ENCODE assay signal across 8 cellular contexts in genomic region chr22:43185860-43186261, GRCh38. TPM values are rescaled to one million over a fixed set of nuclear protein-coding genes. Genes with fewer than 3 reads are reported as not detected.
DNase-seq lines count a peak whose midpoint lies in the region; ATAC-seq and FAIRE-seq lines count a peak whose summit lies in the region.

No MANE protein-coding gene starts in this region.

- H3K27me3 Mint-ChIP-seq in activated T-cell treated with anti-CD3 and anti-CD28 coated beads, Interleukin-2, amount 50 U/mL, for 24 hours, result no peaks in the 10 kb centered on the region

- peaks cover 52% of the 10 kb centered on the region for H3K36me3 Mint-ChIP-seq in activated T-cell treated with anti-CD3 and anti-CD28 coated beads, Interleukin-2, amount 50 U/mL, for 24 hours (ENCODE audit: low read depth)

- peak overlapping the region; percentile 52 for H3K27ac Mint-ChIP-seq in activated T-cell treated with anti-CD3 and anti-CD28 coated beads, Interleukin-2, amount 50 U/mL, for 24 hours

- H3K9me3 ChIP-seq in ectodermal cell (ENCODE audit: control insufficient read depth, low read length) (no peaks in the 10 kb centered on the region), mesodermal cell (ENCODE audit: control insufficient read depth, low read length) (no peaks in the 10 kb centered on the region)

- peaks cover 30% of the 10 kb centered on the region for H3K4me1 Mint-ChIP-seq in activated T-cell treated with anti-CD3 and anti-CD28 coated beads, Interleukin-2, amount 50 U/mL, for 24 hours (ENCODE audit: low read depth)

- H3K4me1 ChIP-seq in ectodermal cell (ENCODE audit: control insufficient read depth, insufficient read depth, low read length) (peaks cover 15% of the 10 kb centered on the region), mesodermal cell (ENCODE audit: control insufficient read depth, insufficient read depth, low read length, poor library complexity, severe bottlenecking) (peaks cover 29% of the 10 kb centered on the region)

- H3K4me3 Mint-ChIP-seq in activated T-cell treated with anti-CD3 and anti-CD28 coated beads, Interleukin-2, amount 50 U/mL, for 24 hours, result peak overlapping the region; percentile 87

- ATAC-seq in HG03025 (IDR thresholded peaks at IDR 0.05; ENCODE audit: low FRiP score, unreplicated experiment) (no peak), HG02759 (IDR thresholded peaks at IDR 0.05; ENCODE audit: unreplicated experiment) (no peak)

- H3K4me3 ChIP-seq in ectodermal cell (ENCODE audit: insufficient read depth, low read depth, low read length) (peak overlapping the region; percentile 49), mesodermal cell (ENCODE audit: extremely low read depth, insufficient read depth, low read length, poor library complexity, severe bottlenecking) (peak overlapping the region; percentile 40)

- H3K27ac ChIP-seq in ectodermal cell (ENCODE audit: insufficient read depth, low read depth, low read length, poor library complexity, severe bottlenecking), result no peak overlapping the region
- no peak overlapping the region for H3K27ac ChIP-seq in mesodermal cell (ENCODE audit: low read depth, low read length, severe bottlenecking)

- peak; percentile 50 for DNase-seq in activated T-cell treated with anti-CD3 and anti-CD28 coated beads, Interleukin-2, amount 50 U/mL, for 24 hours
- DNase-seq in activated T-cell treated with anti-CD3 and anti-CD28 coated beads, Interleukin-2, amount 50 U/mL, for 48 hours, result no peak
- DNase-seq in OCI-M1 (lab: John Stamatoyannopoulos, UW) (peak; percentile 36), urothelium cell line (ENCODE audit: low spot score) (peak; percentile 47)

- H3K36me3 ChIP-seq in ectodermal cell (ENCODE audit: control insufficient read depth, insufficient read depth, low read length), result no peaks in the 10 kb centered on the region
- no peaks in the 10 kb centered on the region for H3K36me3 ChIP-seq in mesodermal cell (ENCODE audit: control insufficient read depth, insufficient read depth, low read length)

- 24 to 26% methylated on average over 11 to 12 of the region's 12 CpGs for WGBS in ectodermal cell, 2 experiments
- WGBS in mesodermal cell (ENCODE audit: insufficient coverage in 2 of 2), 2 experiments, result 23 to 42% methylated on average over 5 to 7 of the region's 12 CpGs

- no peaks in the 10 kb centered on the region for H3K9me3 Mint-ChIP-seq in activated T-cell treated with anti-CD3 and anti-CD28 coated beads, Interleukin-2, amount 50 U/mL, for 24 hours

- no peaks in the 10 kb centered on the region for H3K27me3 ChIP-seq in ectodermal cell (ENCODE audit: control insufficient read depth, insufficient read depth, low read length, poor library complexity, severe bottlenecking)

- FAIRE-seq in urothelium cell line (lab: Jason Lieb, UNC), result no peak

RNA-seq across cellular contexts. Expression of gene TTLL12, which starts 1.1 kb away (rescaled TPM):
- polyA plus RNA-seq in ectodermal cell (2013, experiment 1 of 4), result 58.6 TPM
- polyA plus RNA-seq in ectodermal cell (2013, experiment 2 of 4), result 53.3 TPM
- 41.9 TPM for polyA plus RNA-seq in ectodermal cell (2013, experiment 3 of 4)
- polyA plus RNA-seq in ectodermal cell (2013, experiment 4 of 4), result 44.9 TPM
- 24.9 TPM for polyA plus RNA-seq in mesodermal cell (2013, experiment 1 of 2)
- 21.0 TPM for polyA plus RNA-seq in mesodermal cell (2013, experiment 2 of 2)

RNA-seq across cellular contexts. Expression of gene TSPO, which starts 34.5 kb away (rescaled TPM):
- 10.1 TPM for polyA plus RNA-seq in ectodermal cell (2013, experiment 1 of 4)
- polyA plus RNA-seq in ectodermal cell (2013, experiment 2 of 4), result 9.8 TPM
- polyA plus RNA-seq in ectodermal cell (2013, experiment 3 of 4), result 16.0 TPM
- 14.5 TPM for polyA plus RNA-seq in ectodermal cell (2013, experiment 4 of 4)
- polyA plus RNA-seq in mesodermal cell (2013, experiment 1 of 2), result 80.8 TPM
- 63.9 TPM for polyA plus RNA-seq in mesodermal cell (2013, experiment 2 of 2)

RNA-seq across cellular contexts. Expression of gene MCAT, which starts 42.7 kb away (rescaled TPM):
- polyA plus RNA-seq in ectodermal cell (2013, experiment 1 of 4), result 15.1 TPM
- polyA plus RNA-seq in ectodermal cell (2013, experiment 2 of 4), result 18.1 TPM
- polyA plus RNA-seq in ectodermal cell (2013, experiment 3 of 4), result 14.7 TPM
- polyA plus RNA-seq in ectodermal cell (2013, experiment 4 of 4), result 17.1 TPM
- polyA plus RNA-seq in mesodermal cell (2013, experiment 1 of 2), result 9.7 TPM
- 9.8 TPM for polyA plus RNA-seq in mesodermal cell (2013, experiment 2 of 2)

Comparison
In these comparisons a context has a peak if more than half of its experiments do, and no peak if none do; other contexts are left out.
1. DNase-seq: peak in activated T-cell treated with anti-CD3 and anti-CD28 coated beads, Interleukin-2, amount 50 U/mL, for 24 hours (single experiment), OCI-M1 (single experiment) and urothelium cell line (single experiment); none in activated T-cell treated with anti-CD3 and anti-CD28 coated beads, Interleukin-2, amount 50 U/mL, for 48 hours (0 of 2).